ENCODE assay signal across 34 cellular contexts in genomic region chr5:98053170-98053569, GRCh38.
"Had no signal": no experiment of that assay in that cellular context is flagged by ENCODE, and none has a peak within 500 bp of the region (broad histone marks: within the 10 kb centered on the region; RNA-seq: fewer than 3 reads in every experiment).

No MANE protein-coding gene starts in this region.

- DNase-seq: activated B cell treated with CpG ODN at 0.5 μM for 24 hours; activated CD4-positive, alpha-beta memory T cell treated with anti-CD3 and anti-CD28 coated beads for 36 hours; activated CD4-positive, alpha-beta T cell treated with anti-CD3 and anti-CD28 coated beads for 4 hours; activated CD4-positive, alpha-beta T cell treated with anti-CD3 and anti-CD28 coated beads, Interleukin-2, amount 10 ng/mL, durations not matched to agents 24 days and 14 days; activated CD4-positive, alpha-beta T cell treated with anti-CD3 and anti-CD28 coated beads, Interleukin-2, amount 50 U/mL, for 1 hour; activated CD4-positive, alpha-beta T cell treated with anti-CD3 and anti-CD28 coated beads, Interleukin-2, amount 50 U/mL, for 4 hours; activated CD4-positive, CD25-positive, alpha-beta regulatory T cell treated with anti-CD3 and anti-CD28 coated beads, Interleukin-2, amount 50 U/mL, for 72 hours; activated CD8-positive, alpha-beta memory T cell treated with anti-CD3 and anti-CD28 coated beads, Interleukin-2, amount 10 ng/mL, durations not matched to agents 7 days and 5 days; activated CD8-positive, alpha-beta memory T cell treated with anti-CD3 and anti-CD28 coated beads, Interleukin-2, amount 50 U/mL, for 48 hours; activated CD8-positive, alpha-beta T cell treated with anti-CD3 and anti-CD28 coated beads for 36 hours; activated effector memory CD4-positive, alpha-beta T cell treated with anti-CD3 and anti-CD28 coated beads, Interleukin-2, amount 50 U/mL, for 16 hours; activated naive CD4-positive, alpha-beta T cell treated with anti-CD3 and anti-CD28 coated beads, Interleukin-2, amount 10 ng/mL, durations not matched to agents 7 days and 5 days; activated naive CD4-positive, alpha-beta T cell treated with Interleukin-2 at 50 U/mL for 16 hours; activated naive CD8-positive, alpha-beta T cell treated with anti-CD3 and anti-CD28 coated beads, Interleukin-2, amount 10 ng/mL, durations not matched to agents 7 days and 5 days; activated naive CD8-positive, alpha-beta T cell treated with anti-CD3 and anti-CD28 coated beads, Interleukin-2, amount 50 U/mL, for 24 hours; activated T-cell treated with anti-CD3 and anti-CD28 coated beads, Interleukin-2, amount 50 U/mL, for 24 hours; activated T-cell treated with anti-CD3 and anti-CD28 coated beads, Interleukin-2, amount 50 U/mL, for 48 hours; amygdala; anterior cingulate cortex; caudate nucleus; T-helper 1 cell; T-helper 2 cell; T-helper 9 cell had no signal

- H3K4me3 Mint-ChIP-seq: activated B cell treated with CpG ODN at 0.5 μM for 24 hours; activated CD4-positive, alpha-beta memory T cell treated with anti-CD3 and anti-CD28 coated beads for 36 hours; activated CD4-positive, alpha-beta T cell treated with anti-CD3 and anti-CD28 coated beads, Interleukin-2, amount 10 ng/mL, durations not matched to agents 24 days and 14 days; activated CD8-positive, alpha-beta memory T cell treated with anti-CD3 and anti-CD28 coated beads, Interleukin-2, amount 10 ng/mL, durations not matched to agents 7 days and 5 days; activated CD8-positive, alpha-beta T cell treated with anti-CD3 and anti-CD28 coated beads for 36 hours; activated naive CD4-positive, alpha-beta T cell treated with anti-CD3 and anti-CD28 coated beads, Interleukin-2, amount 10 ng/mL, durations not matched to agents 7 days and 5 days; activated naive CD4-positive, alpha-beta T cell treated with anti-CD3 and anti-CD28 coated beads, Interleukin-2, amount 50 U/mL, for 24 hours; activated naive CD8-positive, alpha-beta T cell; activated naive CD8-positive, alpha-beta T cell treated with anti-CD3 and anti-CD28 coated beads, Interleukin-2, amount 10 ng/mL, durations not matched to agents 7 days and 5 days; activated naive CD8-positive, alpha-beta T cell treated with anti-CD3 and anti-CD28 coated beads, Interleukin-2, amount 50 U/mL, for 24 hours; activated T-cell treated with anti-CD3 and anti-CD28 coated beads, Interleukin-2, amount 50 U/mL, for 24 hours; brain; central memory CD8-positive, alpha-beta T cell; T-helper 1 cell treated with Interleukin-12 subunit alpha and Interleukin-12 subunit beta and Interleukin-4 antibody, amounts not matched to agents 30 μg/mL and 1 μg/mL, for 36 hours; T-helper 2 cell treated with Interferon-gamma antibody and Interleukin-4, amounts not matched to agents 5 μg/mL and 100 μg/mL, for 36 hours had no signal

- H3K27me3 ChIP-seq: ascending aorta, cardiac muscle cell had no signal

- H3K9me3 Mint-ChIP-seq: activated CD4-positive, alpha-beta memory T cell treated with anti-CD3 and anti-CD28 coated beads for 36 hours; activated CD4-positive, alpha-beta T cell treated with anti-CD3 and anti-CD28 coated beads, Interleukin-2, amount 10 ng/mL, durations not matched to agents 24 days and 14 days; activated CD8-positive, alpha-beta T cell treated with anti-CD3 and anti-CD28 coated beads for 36 hours; activated naive CD4-positive, alpha-beta T cell treated with anti-CD3 and anti-CD28 coated beads, Interleukin-2, amount 10 ng/mL, durations not matched to agents 7 days and 5 days; activated naive CD4-positive, alpha-beta T cell treated with anti-CD3 and anti-CD28 coated beads, Interleukin-2, amount 50 U/mL, for 24 hours; activated naive CD8-positive, alpha-beta T cell treated with anti-CD3 and anti-CD28 coated beads, Interleukin-2, amount 10 ng/mL, durations not matched to agents 7 days and 5 days; activated naive CD8-positive, alpha-beta T cell treated with anti-CD3 and anti-CD28 coated beads, Interleukin-2, amount 50 U/mL, for 24 hours; activated T-cell treated with anti-CD3 and anti-CD28 coated beads, Interleukin-2, amount 50 U/mL, for 24 hours; T-helper 1 cell treated with Interleukin-12 subunit alpha and Interleukin-12 subunit beta and Interleukin-4 antibody, amounts not matched to agents 30 μg/mL and 1 μg/mL, for 36 hours; T-helper 2 cell treated with Interferon-gamma antibody and Interleukin-4, amounts not matched to agents 5 μg/mL and 100 μg/mL, for 36 hours had no signal

- H3K4me1 ChIP-seq: ascending aorta had no signal

- H3K27ac Mint-ChIP-seq: activated B cell treated with CpG ODN at 0.5 μM for 24 hours; activated CD4-positive, alpha-beta memory T cell treated with anti-CD3 and anti-CD28 coated beads for 36 hours; activated CD4-positive, alpha-beta T cell treated with anti-CD3 and anti-CD28 coated beads, Interleukin-2, amount 10 ng/mL, durations not matched to agents 24 days and 14 days; activated CD8-positive, alpha-beta memory T cell treated with anti-CD3 and anti-CD28 coated beads, Interleukin-2, amount 10 ng/mL, durations not matched to agents 7 days and 5 days; activated CD8-positive, alpha-beta T cell treated with anti-CD3 and anti-CD28 coated beads for 36 hours; activated naive CD4-positive, alpha-beta T cell treated with anti-CD3 and anti-CD28 coated beads, Interleukin-2, amount 10 ng/mL, durations not matched to agents 7 days and 5 days; activated naive CD4-positive, alpha-beta T cell treated with anti-CD3 and anti-CD28 coated beads, Interleukin-2, amount 50 U/mL, for 24 hours; activated naive CD8-positive, alpha-beta T cell; activated naive CD8-positive, alpha-beta T cell treated with anti-CD3 and anti-CD28 coated beads, Interleukin-2, amount 10 ng/mL, durations not matched to agents 7 days and 5 days; activated naive CD8-positive, alpha-beta T cell treated with anti-CD3 and anti-CD28 coated beads, Interleukin-2, amount 50 U/mL, for 24 hours; activated T-cell treated with anti-CD3 and anti-CD28 coated beads, Interleukin-2, amount 50 U/mL, for 24 hours; brain; T-helper 1 cell treated with Interleukin-12 subunit alpha and Interleukin-12 subunit beta and Interleukin-4 antibody, amounts not matched to agents 30 μg/mL and 1 μg/mL, for 36 hours; T-helper 2 cell treated with Interferon-gamma antibody and Interleukin-4, amounts not matched to agents 5 μg/mL and 100 μg/mL, for 36 hours had no signal

- H3K4me3 ChIP-seq: ascending aorta, cardiac muscle cell had no signal

- H3K27me3 Mint-ChIP-seq: activated B cell treated with CpG ODN at 0.5 μM for 24 hours; activated CD4-positive, alpha-beta memory T cell treated with anti-CD3 and anti-CD28 coated beads for 36 hours; activated CD4-positive, alpha-beta T cell treated with anti-CD3 and anti-CD28 coated beads, Interleukin-2, amount 10 ng/mL, durations not matched to agents 24 days and 14 days; activated CD8-positive, alpha-beta memory T cell treated with anti-CD3 and anti-CD28 coated beads, Interleukin-2, amount 10 ng/mL, durations not matched to agents 7 days and 5 days; activated CD8-positive, alpha-beta T cell treated with anti-CD3 and anti-CD28 coated beads for 36 hours; activated naive CD4-positive, alpha-beta T cell treated with anti-CD3 and anti-CD28 coated beads, Interleukin-2, amount 10 ng/mL, durations not matched to agents 7 days and 5 days; activated naive CD8-positive, alpha-beta T cell treated with anti-CD3 and anti-CD28 coated beads, Interleukin-2, amount 10 ng/mL, durations not matched to agents 7 days and 5 days; activated naive CD8-positive, alpha-beta T cell treated with anti-CD3 and anti-CD28 coated beads, Interleukin-2, amount 50 U/mL, for 24 hours; activated T-cell treated with anti-CD3 and anti-CD28 coated beads, Interleukin-2, amount 50 U/mL, for 24 hours; brain; central memory CD8-positive, alpha-beta T cell had no signal

- H3K4me1 Mint-ChIP-seq: activated B cell treated with CpG ODN at 0.5 μM for 24 hours; activated CD4-positive, alpha-beta T cell treated with anti-CD3 and anti-CD28 coated beads, Interleukin-2, amount 10 ng/mL, durations not matched to agents 24 days and 14 days; activated CD8-positive, alpha-beta memory T cell treated with anti-CD3 and anti-CD28 coated beads, Interleukin-2, amount 10 ng/mL, durations not matched to agents 7 days and 5 days; activated naive CD4-positive, alpha-beta T cell treated with anti-CD3 and anti-CD28 coated beads, Interleukin-2, amount 10 ng/mL, durations not matched to agents 7 days and 5 days; activated naive CD4-positive, alpha-beta T cell treated with anti-CD3 and anti-CD28 coated beads, Interleukin-2, amount 50 U/mL, for 24 hours; activated naive CD8-positive, alpha-beta T cell treated with anti-CD3 and anti-CD28 coated beads, Interleukin-2, amount 10 ng/mL, durations not matched to agents 7 days and 5 days; activated naive CD8-positive, alpha-beta T cell treated with anti-CD3 and anti-CD28 coated beads, Interleukin-2, amount 50 U/mL, for 24 hours; brain; central memory CD8-positive, alpha-beta T cell had no signal

- H3K36me3 Mint-ChIP-seq: activated CD4-positive, alpha-beta memory T cell treated with anti-CD3 and anti-CD28 coated beads for 36 hours; activated CD8-positive, alpha-beta memory T cell treated with anti-CD3 and anti-CD28 coated beads, Interleukin-2, amount 10 ng/mL, durations not matched to agents 7 days and 5 days; activated naive CD4-positive, alpha-beta T cell treated with anti-CD3 and anti-CD28 coated beads, Interleukin-2, amount 10 ng/mL, durations not matched to agents 7 days and 5 days; activated naive CD4-positive, alpha-beta T cell treated with anti-CD3 and anti-CD28 coated beads, Interleukin-2, amount 50 U/mL, for 24 hours; activated naive CD8-positive, alpha-beta T cell; activated naive CD8-positive, alpha-beta T cell treated with anti-CD3 and anti-CD28 coated beads, Interleukin-2, amount 10 ng/mL, durations not matched to agents 7 days and 5 days; brain had no signal

- H3K36me3 ChIP-seq: ascending aorta, cardiac muscle cell had no signal

- ATAC-seq: activated CD8-positive, alpha-beta memory T cell treated with anti-CD3 and anti-CD28 coated beads, Interleukin-2, amount 10 ng/mL, durations not matched to agents 7 days and 5 days; activated CD8-positive, alpha-beta T cell treated with anti-CD3 and anti-CD28 coated beads for 36 hours; activated naive CD8-positive, alpha-beta T cell treated with anti-CD3 and anti-CD28 coated beads, Interleukin-2, amount 50 U/mL, for 24 hours had no signal

- FAIRE-seq: bronchial epithelial cell, TTC549 had no signal

- H3K9me3 ChIP-seq: ascending aorta had no signal

- H3K27ac ChIP-seq: ascending aorta, cardiac muscle cell, VCaP had no signal
